In genomic region chr13:106096661-106097092, GRCh38 we compare ENCODE assay signal across 1 cellular context.
TF ChIP-seq lines count a peak whose summit lies in the region.

No MANE protein-coding gene starts in this region.

TF ChIP-seq in HEK293, 187 proteins besides CTCF, POLR2A, EP300 and RAD21 (continued from another document):
- TF ChIP-seq ZNF398 (tag by site-specific recombination; IDR thresholded peaks at IDR 0.05) (no peak), ZNF791 (tag by site-specific recombination; IDR thresholded peaks at IDR 0.05) (no peak), ZNF707 (tag by site-specific recombination; IDR thresholded peaks at IDR 0.05) (no peak), TSHZ1 (tag by site-specific recombination; IDR thresholded peaks at IDR 0.05; ENCODE audit: borderline replicate concordance) (peak; percentile 96), ZNF513 (tag by site-specific recombination; IDR thresholded peaks at IDR 0.05) (no peak), ZFP41 (tag by site-specific recombination; IDR thresholded peaks at IDR 0.05; ENCODE audit: borderline replicate concordance) (no peak), ZNF558 (tag by site-specific recombination; IDR thresholded peaks at IDR 0.05) (no peak), ZNF211 (tag by site-specific recombination; IDR thresholded peaks at IDR 0.05; ENCODE audit: low read depth) (no peak), ZBTB11 (tag by site-specific recombination; conservative IDR thresholded peaks at IDR 0.05; ENCODE audit: low read depth) (no peak), PBX3 (CRISPR knock-in tag; IDR thresholded peaks at IDR 0.05) (no peak), ZNF792 (tag by site-specific recombination; IDR thresholded peaks at IDR 0.05) (no peak), WT1 (tag by site-specific recombination; IDR thresholded peaks at IDR 0.05) (peak; percentile 82), ZBTB6 (tag by site-specific recombination; IDR thresholded peaks at IDR 0.05) (no peak), ZNF571 (tag by site-specific recombination; IDR thresholded peaks at IDR 0.05) (no peak), ZNF654 (tag by site-specific recombination; IDR thresholded peaks at IDR 0.05; ENCODE audit: low read depth) (0 out of 2 replicates have a peak, but pooled peaks have one; percentile 12), ZFHX2 (tag by site-specific recombination; conservative IDR thresholded peaks at IDR 0.05) (no peak), ZNF174 (tag by site-specific recombination; IDR thresholded peaks at IDR 0.05) (no peak), KLF8 (tag by site-specific recombination; IDR thresholded peaks at IDR 0.05) (no peak), ZNF366 (tag by site-specific recombination; conservative IDR thresholded peaks at IDR 0.05) (peak; percentile 85), ZNF670 (tag by site-specific recombination; IDR thresholded peaks at IDR 0.05; ENCODE audit: low read depth) (no peak), ZNF18 (tag by site-specific recombination; IDR thresholded peaks at IDR 0.05) (peak; percentile 59), SP2 (tag by site-specific recombination; IDR thresholded peaks at IDR 0.05) (no peak), ZNF404 (tag by site-specific recombination; IDR thresholded peaks at IDR 0.05) (no peak), ZBTB21 (tag by site-specific recombination; IDR thresholded peaks at IDR 0.05) (no peak), ZNF626 (tag by site-specific recombination; IDR thresholded peaks at IDR 0.05) (no peak), GLI4 (tag by site-specific recombination; IDR thresholded peaks at IDR 0.05) (no peak), ZNF311 (tag by site-specific recombination; IDR thresholded peaks at IDR 0.05; ENCODE audit: borderline replicate concordance) (no peak), MYNN (tag by site-specific recombination; IDR thresholded peaks at IDR 0.05; ENCODE audit: borderline replicate concordance) (no peak), YY1 (tag by site-specific recombination; IDR thresholded peaks at IDR 0.05) (no peak), ZNF530 (tag by site-specific recombination; IDR thresholded peaks at IDR 0.05; ENCODE audit: low read depth) (no peak), ZNF350 (tag by site-specific recombination; IDR thresholded peaks at IDR 0.05) (no peak), HIC1 (tag by site-specific recombination; IDR thresholded peaks at IDR 0.05) (peak; percentile 85; the same call in 1 of the 2 replicates), ZNF114 (tag by site-specific recombination; IDR thresholded peaks at IDR 0.05) (no peak), MEIS1 (CRISPR knock-in tag; IDR thresholded peaks at IDR 0.05; ENCODE audit: borderline replicate concordance) (no peak), ZNF10 (tag by site-specific recombination; IDR thresholded peaks at IDR 0.05) (no peak), ZNF239 (tag by site-specific recombination; IDR thresholded peaks at IDR 0.05) (no peak), ZNF169 (tag by site-specific recombination; IDR thresholded peaks at IDR 0.05) (no peak), ZNF148 (tag by site-specific recombination; IDR thresholded peaks at IDR 0.05; ENCODE audit: borderline replicate concordance) (no peak)
TF ChIP-seq in HEK293: peak in this region for 53.
